8 cellular contexts compared by ENCODE assay signal in the genomic region with DNA sequence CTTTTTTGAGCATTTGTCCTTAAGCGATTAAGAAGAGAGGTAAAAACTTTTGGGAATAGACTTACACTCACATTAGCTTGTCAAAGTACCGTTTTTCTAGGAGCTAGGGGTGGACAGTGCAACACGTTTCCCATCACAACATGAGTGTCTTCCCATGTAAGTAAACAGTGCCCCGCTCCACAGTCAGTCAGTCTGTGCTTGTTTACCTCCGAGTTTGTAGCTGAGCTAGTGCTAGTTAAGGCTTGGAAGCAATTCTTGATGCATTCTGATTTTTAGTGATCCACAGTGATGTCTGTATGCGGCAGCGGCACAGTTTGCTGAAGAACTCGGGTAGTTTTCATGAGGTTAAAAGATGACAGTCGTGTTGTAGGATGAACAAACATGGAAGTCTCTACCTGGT. TPM values are rescaled to one million over a fixed set of nuclear protein-coding genes. Genes with fewer than 3 reads are reported as not detected.
DNase-seq lines count a peak whose midpoint lies in the region; ATAC-seq and TF ChIP-seq lines count a peak whose summit lies in the region.

No MANE protein-coding gene starts in this region.

- intact Hi-C loops in left ventricle myocardium inferior (cut with micrococcal nuclease), result no loop called here
- intact Hi-C loops in Right ventricle myocardium inferior (cut with DNase I), result no loop called here

- H3K4me3 ChIP-seq in left ventricle myocardium inferior (peak overlapping the region; percentile 81), WERI-Rb-1 (ENCODE audit: low read depth, low read length) (peak overlapping the region; percentile 98), fibroblast of the aortic adventitia (ENCODE audit: low read depth, low read length) (peak overlapping the region; percentile 93)

- peaks cover 70% of the 10 kb centered on the region for H3K4me1 ChIP-seq in left ventricle myocardium inferior

- no peak for DNase-seq in left ventricle myocardium inferior
- DNase-seq in Right ventricle myocardium inferior (ENCODE audit: missing footprints), result no peak
- no peak for DNase-seq in WERI-Rb-1
- peak; percentile 27 for DNase-seq in fibroblast of the aortic adventitia (ENCODE audit: low read depth)
- peak; percentile 22 for DNase-seq in renal cortical epithelial cell (ENCODE audit: low read depth)
- no peak for DNase-seq in mucosa of gallbladder (ENCODE audit: low spot score)
- no peak for DNase-seq in epidermal melanocyte (ENCODE audit: insufficient read length, low spot score)
- DNase-seq in NCI-H524 (lab: John Stamatoyannopoulos, UW), result no peak

- H3K27ac ChIP-seq in left ventricle myocardium inferior (replicated peaks), result peak overlapping the region; percentile 94
- H3K27ac ChIP-seq in WERI-Rb-1, result peak overlapping the region; percentile 97

- H3K27me3 ChIP-seq in left ventricle myocardium inferior (ENCODE audit: low read depth) (no peaks in the 10 kb centered on the region), WERI-Rb-1 (ENCODE audit: insufficient read depth, low read depth, severe bottlenecking) (no peaks in the 10 kb centered on the region)

- TF ChIP-seq CTCF in left ventricle myocardium inferior (IDR thresholded peaks at IDR 0.05; ENCODE audit: borderline replicate concordance), result no peak
- TF ChIP-seq CTCF in WERI-Rb-1 (IDR thresholded peaks at IDR 0.05; ENCODE audit: low read depth, low read length), result no peak
- TF ChIP-seq CTCF in fibroblast of the aortic adventitia (IDR thresholded peaks at IDR 0.05; ENCODE audit: insufficient read depth, low read length), result no peak

- H3K9me3 ChIP-seq in left ventricle myocardium inferior (replicated peaks), result no peaks in the 10 kb centered on the region
- H3K9me3 ChIP-seq in WERI-Rb-1 (ENCODE audit: severe bottlenecking), result no peaks in the 10 kb centered on the region

- ATAC-seq in Right ventricle myocardium inferior, result no peak

- no peaks in the 10 kb centered on the region for H3K36me3 ChIP-seq in left ventricle myocardium inferior
- H3K36me3 ChIP-seq in WERI-Rb-1, result no peaks in the 10 kb centered on the region; the same call in none of the 2 replicates

RNA-seq across cellular contexts. Expression of gene ZDHHC17, which starts 0.9 kb away (rescaled TPM):
- total RNA-seq in left ventricle myocardium inferior (17.0 TPM), Right ventricle myocardium inferior (18.0 TPM), fibroblast of the aortic adventitia (ENCODE audit: low replicate concordance) (33.3 and 34.3 TPM in 2 replicates), renal cortical epithelial cell (46.4 and 56.2 TPM in 2 replicates), mucosa of gallbladder (29.9 TPM)

Comparison
In these comparisons a context has a peak if more than half of its experiments do, and no peak if none do; other contexts are left out.
1. DNase-seq: peak in fibroblast of the aortic adventitia (single experiment) and renal cortical epithelial cell (single experiment); none in left ventricle myocardium inferior (single experiment), Right ventricle myocardium inferior (single experiment), WERI-Rb-1 (single experiment), mucosa of gallbladder (single experiment), epidermal melanocyte (single experiment) and NCI-H524 (0 of 2).
2. Peak in every context shown above with its lines, with median percentiles within 50 percentile points of each other: H3K4me3 ChIP-seq.